29 cellular contexts compared by ENCODE assay signal in genomic region chr6:38815250-38815649, GRCh38.
"Had no signal": no experiment of that assay in that cellular context is flagged by ENCODE, and none has a peak within 500 bp of the region (broad histone marks: within the 10 kb centered on the region; RNA-seq: fewer than 3 reads in every experiment).

No MANE protein-coding gene starts in this region.

- H3K9me3 ChIP-seq: adrenal gland, body of pancreas, esophagus muscularis mucosa, gastroesophageal sphincter, heart right ventricle had no signal

- H3K27ac ChIP-seq: adrenal gland, body of pancreas, esophagus muscularis mucosa, foreskin keratinocyte, gastroesophageal sphincter, heart right ventricle, hepatocyte had no signal

- H3K36me3 ChIP-seq: adrenal gland, esophagus muscularis mucosa, gastroesophageal sphincter, heart right ventricle had no signal

- H3K4me3 ChIP-seq: adrenal gland, body of pancreas, esophagus muscularis mucosa, gastroesophageal sphincter, heart right ventricle, hepatocyte had no signal

- H3K4me1 ChIP-seq: adrenal gland, body of pancreas, esophagus muscularis mucosa, foreskin keratinocyte, gastroesophageal sphincter, heart right ventricle had no signal

- DNase-seq: activated CD4-positive, alpha-beta memory T cell treated with anti-CD3 and anti-CD28 coated beads, Interleukin-2, amount 10 ng/mL, durations not matched to agents 7 days and 5 days; activated CD4-positive, alpha-beta T cell treated with anti-CD3 and anti-CD28 coated beads for 1 hour; activated CD4-positive, alpha-beta T cell treated with anti-CD3 and anti-CD28 coated beads for 4 hours; activated CD4-positive, alpha-beta T cell treated with anti-CD3 and anti-CD28 coated beads, Interleukin-2, amount 10 ng/mL, durations not matched to agents 7 days and 5 days; activated CD4-positive, alpha-beta T cell treated with anti-CD3 and anti-CD28 coated beads, Interleukin-2, amount 50 U/mL, for 4 hours; activated CD8-positive, alpha-beta memory T cell treated with anti-CD3 and anti-CD28 coated beads, Interleukin-2, amount 50 U/mL, for 48 hours; activated effector memory CD4-positive, alpha-beta T cell treated with Interleukin-2 at 50 U/mL for 16 hours; activated gamma-delta T cell treated with Interleukin-2 at 50 U/mL for 16 hours; activated naive CD4-positive, alpha-beta T cell treated with Interleukin-2 at 50 U/mL for 16 hours; activated naive CD8-positive, alpha-beta T cell treated with anti-CD3 and anti-CD28 coated beads for 36 hours; activated naive CD8-positive, alpha-beta T cell treated with anti-CD3 and anti-CD28 coated beads, Interleukin-2, amount 50 U/mL, for 24 hours; activated T-cell treated with anti-CD3 and anti-CD28 coated beads for 4 hours; activated T-cell treated with anti-CD3 and anti-CD28 coated beads, Interleukin-2, amount 50 U/mL, for 4 hours; adrenal gland; amygdala; aorta; body of pancreas; caudate nucleus; cortex of kidney; dermis blood vessel endothelial cell; effector CD4-positive, alpha-beta T cell; effector memory CD8-positive, alpha-beta T cell; erythroblast; foreskin keratinocyte; heart right ventricle; T-helper 2 cell had no signal
